29 cellular contexts compared by ENCODE assay signal in the genomic region with DNA sequence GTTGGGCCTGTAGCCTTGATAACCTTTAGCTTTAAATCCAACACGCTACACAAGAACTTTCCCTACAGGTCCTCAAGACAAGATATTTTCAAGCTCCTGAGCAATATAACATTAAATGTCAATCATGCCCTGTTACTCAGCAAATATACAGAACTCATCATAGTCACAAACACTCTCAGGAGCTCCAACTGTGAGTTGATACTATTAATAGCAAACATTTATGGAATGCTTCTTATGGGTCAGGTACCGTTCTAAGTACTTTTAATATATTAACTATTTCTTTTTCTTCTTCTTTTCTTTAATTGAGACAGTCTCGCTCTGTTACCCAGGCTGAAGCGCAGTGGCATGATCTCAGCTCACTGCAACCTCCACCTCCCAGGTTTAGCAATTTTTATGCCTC. TPM values are rescaled to one million over a fixed set of nuclear protein-coding genes. Genes with fewer than 3 reads are reported as not detected.
A peak's percentile ranks its signal among the peaks of the same experiment; 100 is the strongest.
DNase-seq lines count a peak whose midpoint lies in the region; ATAC-seq and TF ChIP-seq lines count a peak whose summit lies in the region.
"Had no signal": no experiment of that assay in that cellular context is flagged by ENCODE, and none has a peak within 500 bp of the region (broad histone marks: within the 10 kb centered on the region; RNA-seq: fewer than 3 reads in every experiment).

No MANE protein-coding gene starts in this region.

- CTCF ChIA-PET in OCI-LY7 (lab: Charles Lee; ENCODE audit: unreplicated experiment): interaction anchor here (0.5 to 1.1 kb wide), 4 partner anchors 9 to 170 kb away, joined by 3 to 4 read pairs (median 4); no protein-coding TSS in a partner anchor

- no peak overlapping the region for H3K9ac ChIP-seq in MM.1S (ENCODE audit: low read length)

- intact Hi-C loops in OCI-LY7 (cut with micrococcal nuclease; ENCODE audit: unreplicated experiment) (loop anchor here (10.0 kb wide), 2 partner anchors 203 to 567 kb away; partner anchors contain the start of genes RNU11, TAF12 and THEMIS2), gastrocnemius medialis (cut with DNase I; ENCODE audit: low total_unique reads) (no loop called here)

- no peak for DNase-seq in OCI-LY7 (ENCODE audit: low spot score)
- no peak for DNase-seq in brain microvascular endothelial cell
- no peak for DNase-seq in right atrium auricular region (ENCODE audit: low spot score)
- DNase-seq in gastrocnemius medialis: no peak
- DNase-seq in NCI-H82 treated with DMSO at 0.1 percent for 48 hours (lab: John Stamatoyannopoulos, UW; ENCODE audit: unreplicated experiment): no peak
- DNase-seq in amniotic stem cell (lab: John Stamatoyannopoulos, UW): no peak
- DNase-seq in MM.1S: no peak
- DNase-seq: activated CD4-positive, alpha-beta T cell treated with anti-CD3 and anti-CD28 coated beads, Interleukin-2, amount 10 ng/mL, durations not matched to agents 7 days and 5 days; activated effector memory CD4-positive, alpha-beta T cell treated with Interleukin-2 at 50 U/mL for 16 hours; activated naive CD8-positive, alpha-beta T cell treated with anti-CD3 and anti-CD28 coated beads for 36 hours; activated T-cell treated with anti-CD3 and anti-CD28 coated beads, Interleukin-2, amount 50 U/mL, for 1 hour; aorta; CD8-positive, alpha-beta memory T cell; DMS 273 treated with DMSO at 0.1 percent for 48 hours; dorsolateral prefrontal cortex; hippocampal formation; NCI-H1417; NCI-H2029; NCI-H2227 treated with DMSO at 0.1 percent for 48 hours; NCI-H748 treated with DMSO at 0.1 percent for 48 hours; posterior cingulate gyrus; RPMI8226; T-helper 1 cell had no signal

- peaks cover 49% of the 10 kb centered on the region for H3K36me3 ChIP-seq in OCI-LY7 (ENCODE audit: insufficient read depth, low read length)
- H3K36me3 ChIP-seq in brain microvascular endothelial cell (replicated peaks): no peaks in the 10 kb centered on the region
- peaks cover 8% of the 10 kb centered on the region for H3K36me3 ChIP-seq in right atrium auricular region
- H3K36me3 ChIP-seq in gastrocnemius medialis: no peaks in the 10 kb centered on the region
- H3K36me3 ChIP-seq in MM.1S (replicated peaks; ENCODE audit: insufficient read depth, low read length): no peaks in the 10 kb centered on the region

- POLR2A ChIA-PET in OCI-LY7 (lab: Charles Lee): interaction anchor here (0.6 to 6.1 kb wide), 12 partner anchors 8 to 149 kb away, joined by 3 to 106 read pairs (median 8); partner anchors contain the start of gene EYA3

- no peak overlapping the region for H3K4me2 ChIP-seq in OCI-LY7 (ENCODE audit: low read length)
- H3K4me2 ChIP-seq in MM.1S (ENCODE audit: low read depth, low read length): no peak overlapping the region

- H3K4me3 ChIP-seq in OCI-LY7 (ENCODE audit: low read depth, low read length, poor library complexity, severe bottlenecking) (no peak overlapping the region), brain microvascular endothelial cell (ENCODE audit: low read depth, low read length) (no peak overlapping the region), right atrium auricular region (no peak overlapping the region), gastrocnemius medialis (no peak overlapping the region), MM.1S (ENCODE audit: low read length) (no peak overlapping the region)
- H3K4me3 ChIP-seq: dorsolateral prefrontal cortex, GM12878 had no signal

- H3K79me2 ChIP-seq in OCI-LY7 (ENCODE audit: insufficient read depth, low read depth, low read length) (peaks cover 99% of the 10 kb centered on the region), MM.1S (ENCODE audit: low read length) (peaks cover 95% of the 10 kb centered on the region)

- H2AFZ ChIP-seq in OCI-LY7 (ENCODE audit: low read length) (no peak overlapping the region), MM.1S (ENCODE audit: low read length) (no peak overlapping the region)

- in situ Hi-C loops in brain microvascular endothelial cell (cut with HindIII; ENCODE audit: low pct_ligation_motif_present, low sequenced_read_pairs): no loop called here
- in situ Hi-C loops in gastrocnemius medialis (cut with MboI; ENCODE audit: low sequenced_read_pairs in 4 of 4): no loop called here

- H3K4me1 ChIP-seq in OCI-LY7 (ENCODE audit: insufficient read depth, low read length, poor library complexity, severe bottlenecking) (peaks cover 92% of the 10 kb centered on the region), right atrium auricular region (peaks cover 0 to 35% of the 10 kb centered on the region in 2 donors), gastrocnemius medialis (peaks cover 43 to 47% of the 10 kb centered on the region in 2 donors), MM.1S (ENCODE audit: low read length) (no peaks in the 10 kb centered on the region)

- H3K9me3 ChIP-seq in OCI-LY7 (ENCODE audit: low read length) (no peaks in the 10 kb centered on the region), right atrium auricular region (no peaks in the 10 kb centered on the region), gastrocnemius medialis (no peaks in the 10 kb centered on the region), MM.1S (replicated peaks; ENCODE audit: insufficient read depth, low read length) (no peaks in the 10 kb centered on the region)
- H3K9me3 ChIP-seq: neutrophil had no signal

- no peak for TF ChIP-seq CTCF in OCI-LY7 (conservative IDR thresholded peaks at IDR 0.05; ENCODE audit: low read length)
- TF ChIP-seq CTCF in brain microvascular endothelial cell (IDR thresholded peaks at IDR 0.05; ENCODE audit: low read depth, low read length, missing control alignments): no peak
- no peak for TF ChIP-seq CTCF in right atrium auricular region (IDR thresholded peaks at IDR 0.05)
- TF ChIP-seq CTCF in gastrocnemius medialis (IDR thresholded peaks at IDR 0.05 in 4 of 5, conservative IDR thresholded peaks at IDR 0.05 in 1 of 5): no peak
- TF ChIP-seq CTCF in MM.1S (IDR thresholded peaks at IDR 0.05; ENCODE audit: low read length): no peak

- peak; percentile 64 to 71 for ATAC-seq in gastrocnemius medialis
- ATAC-seq in HG03159 (IDR thresholded peaks at IDR 0.05; ENCODE audit: unreplicated experiment): no peak
- ATAC-seq: stimulated activated memory B cell treated with anti-CD40 and anti-IgM and Interleukin-4, amounts not matched to agents 10 μg/mL and 1 μg/mL and 100 μg/mL, for 72 hours; WTC11 had no signal

- no peaks in the 10 kb centered on the region for H4K20me1 ChIP-seq in OCI-LY7 (ENCODE audit: insufficient read depth, low read length)
- no peaks in the 10 kb centered on the region; the same call in 1 of the 2 replicates for H4K20me1 ChIP-seq in MM.1S (ENCODE audit: insufficient read depth, low read length)

- no TSS peak for BruUV-seq in OCI-LY7 (replicated peaks; lab: Mats Ljungman, UMichigan)

- no peak for TF ChIP-seq POLR2A in gastrocnemius medialis (IDR thresholded peaks at IDR 0.05)

- H3K27me3 ChIP-seq in brain microvascular endothelial cell (replicated peaks): no peaks in the 10 kb centered on the region
- H3K27me3 ChIP-seq in right atrium auricular region: no peaks in the 10 kb centered on the region
- H3K27me3 ChIP-seq in gastrocnemius medialis: no peaks in the 10 kb centered on the region
- no peaks in the 10 kb centered on the region for H3K27me3 ChIP-seq in MM.1S (replicated peaks; ENCODE audit: insufficient read depth, low read length)
- H3K27me3 ChIP-seq: dorsolateral prefrontal cortex, neutrophil had no signal

- H3F3A ChIP-seq in MM.1S (ENCODE audit: insufficient read depth, low read length): no peaks in the 10 kb centered on the region

- H3K27ac ChIP-seq in OCI-LY7 (ENCODE audit: low read depth, low read length, poor library complexity, severe bottlenecking) (peak overlapping the region; percentile 84), brain microvascular endothelial cell (peak overlapping the region; percentile 31), right atrium auricular region (peak overlapping the region; percentile 57 to 70), gastrocnemius medialis (peak overlapping the region; percentile 50 to 81 (median 66)), MM.1S (ENCODE audit: low read length) (no peak overlapping the region)
- H3K27ac ChIP-seq: HL-60 had no signal

- H3K9me2 ChIP-seq in OCI-LY7 (ENCODE audit: insufficient read depth, low read length): no peaks in the 10 kb centered on the region
- H3K9me2 ChIP-seq in MM.1S (replicated peaks; ENCODE audit: insufficient read depth, low read length): no peaks in the 10 kb centered on the region

RNA-seq across cellular contexts. Expression of gene EYA3, which starts 10.1 kb away (rescaled TPM):
- 24.1 and 29.0 TPM in 2 replicates for total RNA-seq in OCI-LY7 (2014; rRNA removed; shearing (Covaris generic))
- 104 and 114 TPM in 2 replicates for total RNA-seq in OCI-LY7 (2022)
- 10 to 100 TPM; 13.6 to 15.6 TPM for total RNA-seq in right atrium auricular region
- total RNA-seq in gastrocnemius medialis: 10 to 100 TPM in 3 of 4 donors, 1 to 10 TPM in 1; 9.2 to 19.5 (median 15.4) TPM
